28 cellular contexts compared by ENCODE assay signal in genomic region chr1:47796626-47797025, GRCh38.
"Had no signal": no experiment of that assay in that cellular context is flagged by ENCODE, and none has a peak within 500 bp of the region (broad histone marks: within the 10 kb centered on the region; RNA-seq: fewer than 3 reads in every experiment).

No MANE protein-coding gene starts in this region.

- H3K27ac Mint-ChIP-seq: naive thymus-derived CD4-positive, alpha-beta T cell; nephron; neural progenitor cell; stimulated activated naive CD8-positive, alpha-beta T cell treated with anti-CD3 and anti-CD28 coated beads, Interleukin-15, amount 100 ng/mL, for 72 hours had no signal

- DNase-seq: dermis blood vessel endothelial cell; effector memory CD4-positive, alpha-beta T cell; foreskin fibroblast; heart left ventricle; left cardiac atrium; left lung; mesendoderm; midbrain; naive thymus-derived CD4-positive, alpha-beta T cell; stimulated activated CD4-positive, alpha-beta T cell treated with anti-CD3 and anti-CD28 coated beads, Interleukin-12 subunit alpha, Interleukin-12 subunit beta, amount 100 ng/mL, for 4 hours; stimulated activated CD4-positive, alpha-beta T cell treated with anti-CD3 and anti-CD28 coated beads, Interleukin-1b, Interleukin-23, amount 100 ng/mL, for 48 hours; stimulated activated CD4-positive, alpha-beta T cell treated with anti-CD3 and anti-CD28 coated beads, Interleukin-4, amount 100 ng/mL, for 1 hour; stimulated activated CD8-positive, alpha-beta memory T cell treated with anti-CD3 and anti-CD28 coated beads, Interleukin-4, amount 100 ng/mL, for 48 hours; stimulated activated naive CD4-positive, alpha-beta T cell; stimulated activated naive CD8-positive, alpha-beta T cell treated with anti-CD3 and anti-CD28 coated beads, Interleukin-15, amount 100 ng/mL, for 72 hours; trophoblast cell had no signal

- ATAC-seq: gastroesophageal sphincter; heart left ventricle; left lung; naive thymus-derived CD4-positive, alpha-beta T cell; sciatic nerve; stimulated activated naive CD8-positive, alpha-beta T cell treated with anti-CD3 and anti-CD28 coated beads, Interleukin-15, amount 100 ng/mL, for 72 hours had no signal

- H3K4me3 Mint-ChIP-seq: naive thymus-derived CD4-positive, alpha-beta T cell; nephron; neural progenitor cell; stimulated activated naive CD8-positive, alpha-beta T cell treated with anti-CD3 and anti-CD28 coated beads, Interleukin-15, amount 100 ng/mL, for 72 hours had no signal

- H3K27me3 Mint-ChIP-seq: naive thymus-derived CD4-positive, alpha-beta T cell had no signal

- H3K9me3 ChIP-seq: gastroesophageal sphincter, heart left ventricle, left lung, prostate gland, right atrium auricular region, suprapubic skin, vagina had no signal

- H3K9me3 Mint-ChIP-seq: naive thymus-derived CD4-positive, alpha-beta T cell; nephron; neural progenitor cell; stimulated activated naive CD8-positive, alpha-beta T cell treated with anti-CD3 and anti-CD28 coated beads, Interleukin-15, amount 100 ng/mL, for 72 hours had no signal

- H3K27me3 ChIP-seq: gastroesophageal sphincter, heart left ventricle, hepatocyte, left lung, neural progenitor cell, right atrium auricular region, suprapubic skin, vagina had no signal

- H3K36me3 Mint-ChIP-seq: naive thymus-derived CD4-positive, alpha-beta T cell had no signal

- H3K4me1 Mint-ChIP-seq: neural progenitor cell; stimulated activated naive CD8-positive, alpha-beta T cell treated with anti-CD3 and anti-CD28 coated beads, Interleukin-15, amount 100 ng/mL, for 72 hours had no signal

- FAIRE-seq: endothelial cell of umbilical vein had no signal

- H3K4me3 ChIP-seq: coronary artery, gastroesophageal sphincter, heart left ventricle, hepatocyte, left lung, neural progenitor cell, prostate gland, right atrium auricular region, smooth muscle cell, suprapubic skin, vagina had no signal

- H3K4me1 ChIP-seq: left lung, neural progenitor cell, prostate gland had no signal

- H3K27ac ChIP-seq: gastroesophageal sphincter, heart left ventricle, hepatocyte, left lung, neural progenitor cell, prostate gland, suprapubic skin, vagina had no signal

- H3K36me3 ChIP-seq: heart left ventricle, left lung, neural progenitor cell, prostate gland, right atrium auricular region, suprapubic skin, vagina had no signal
